In the genomic region with DNA sequence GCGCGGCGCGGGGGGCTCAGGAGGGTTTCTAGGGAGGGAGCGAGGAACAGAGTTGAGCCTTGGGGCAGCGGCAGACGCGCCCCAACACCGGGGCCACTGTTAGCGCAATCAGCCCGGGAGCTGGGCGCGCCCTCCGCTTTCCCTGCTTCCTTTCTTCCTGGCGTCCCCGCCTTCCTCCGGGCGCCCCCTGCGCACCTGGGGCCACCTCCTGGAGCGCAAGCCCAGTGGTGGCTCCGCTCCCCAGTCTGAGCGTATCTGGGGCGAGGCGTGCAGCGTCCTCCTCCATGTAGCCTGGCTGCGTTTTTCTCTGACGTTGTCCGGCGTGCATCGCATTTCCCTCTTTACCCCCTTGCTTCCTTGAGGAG, we compare ENCODE assay signal across 9 cellular contexts. TPM values are rescaled to one million over a fixed set of nuclear protein-coding genes. Genes with fewer than 3 reads are reported as not detected.
DNase-seq lines count a peak whose midpoint lies in the region; ATAC-seq, FAIRE-seq and TF ChIP-seq lines count a peak whose summit lies in the region.
"Had no signal": no experiment of that assay in that cellular context is flagged by ENCODE, and none has a peak within 500 bp of the region (broad histone marks: within the 10 kb centered on the region; RNA-seq: fewer than 3 reads in every experiment).

No MANE protein-coding gene starts in this region.

- in situ Hi-C loops in IMR-90 (cut with MboI; ENCODE audit: low sequenced_read_pairs), result no loop called here
- in situ Hi-C loops in astrocyte of the cerebellum (cut with HindIII; ENCODE audit: low sequenced_read_pairs), result no loop called here

- H3K36me3 Mint-ChIP-seq in CD4-positive, alpha-beta memory T cell, result no peaks in the 10 kb centered on the region

- H3K27ac ChIP-seq in CD4-positive, alpha-beta memory T cell (ENCODE audit: low read depth, low read length), result no peak overlapping the region
- H3K27ac ChIP-seq in IMR-90 (ENCODE audit: insufficient read depth, low read length) (no peak overlapping the region), mesodermal cell (ENCODE audit: low read depth, low read length, severe bottlenecking) (no peak overlapping the region)

- CTCF ChIA-PET in CD4-positive, alpha-beta memory T cell (lab: Charles Lee; ENCODE audit: partially characterized antibody), result no interaction called here
- CTCF ChIA-PET in IMR-90 (lab: Yijun Ruan, JAX), result no interaction called here

- H2AK5ac ChIP-seq in IMR-90 (ENCODE audit: low read depth, low read length), result no peak overlapping the region

- H3K27ac Mint-ChIP-seq in CD4-positive, alpha-beta memory T cell, result no peak overlapping the region

- peaks cover 8% of the 10 kb centered on the region for H3K4me1 ChIP-seq in CD4-positive, alpha-beta memory T cell (ENCODE audit: insufficient read depth, low read length)
- H3K4me1 ChIP-seq in IMR-90 (ENCODE audit: control insufficient read depth, insufficient read depth, low read length) (no peaks in the 10 kb centered on the region; the same call in 1 of the 2 replicates), mesodermal cell (ENCODE audit: control insufficient read depth, insufficient read depth, low read length, poor library complexity, severe bottlenecking) (peaks cover 5% of the 10 kb centered on the region)

- ATAC-seq in IMR-90 (ENCODE audit: low read depth) (peak; percentile 63), GM19455 (IDR thresholded peaks at IDR 0.05; ENCODE audit: unreplicated experiment) (no peak), GM19452 (IDR thresholded peaks at IDR 0.05; ENCODE audit: unreplicated experiment) (no peak)

- H4K91ac ChIP-seq in IMR-90 (ENCODE audit: insufficient read depth, low read depth, low read length), result no peak overlapping the region

- DNase-seq in CD4-positive, alpha-beta memory T cell, result no peak
- DNase-seq in IMR-90 (no peak), astrocyte of the cerebellum (ENCODE audit: low read depth) (no peak), H54 (ENCODE audit: insufficient read length, low spot score) (no peak)
- no peak for DNase-seq in activated effector memory CD4-positive, alpha-beta T cell treated with anti-CD3 and anti-CD28 coated beads, Interleukin-2, amount 50 U/mL, for 16 hours

- H2BK15ac ChIP-seq in IMR-90 (ENCODE audit: low read depth, low read length), result no peak overlapping the region

- H2BK5ac ChIP-seq in IMR-90 (ENCODE audit: low read depth, low read length, poor library complexity, severe bottlenecking), result no peak overlapping the region

- peak overlapping the region in 6 of 8 donors; percentile 1 to 65 (median 56) for H3K4me3 Mint-ChIP-seq in CD4-positive, alpha-beta memory T cell

- no peak overlapping the region for H3K9ac ChIP-seq in IMR-90 (ENCODE audit: low read depth, low read length)

- peaks cover 14 to 30% of the 10 kb centered on the region in 2 donors for H3K27me3 Mint-ChIP-seq in CD4-positive, alpha-beta memory T cell

- no peaks in the 10 kb centered on the region for H3K9me3 Mint-ChIP-seq in CD4-positive, alpha-beta memory T cell

- 2% methylated on average over 9 of the region's 30 CpGs; no CpG with 5 or more reads in 1 of the 2 experiments for WGBS in IMR-90 (ENCODE audit: extremely low coverage in 2 of 2, insufficient read length in 1 of 2), 2 experiments
- 3% methylated on average over 19 to 23 of the region's 30 CpGs for WGBS in mesodermal cell (ENCODE audit: insufficient coverage in 2 of 2), 2 experiments

- no peak overlapping the region for H3K4ac ChIP-seq in IMR-90 (ENCODE audit: low read depth, low read length)

- H2BK120ac ChIP-seq in IMR-90 (ENCODE audit: low read depth, low read length), result no peak overlapping the region

- no peak for FAIRE-seq in H54 (lab: Jason Lieb, UNC)
- FAIRE-seq: islet of Langerhans had no signal

- H2BK20ac ChIP-seq in IMR-90 (ENCODE audit: low read depth, low read length), result no peak overlapping the region

- POLR2A ChIA-PET in CD4-positive, alpha-beta memory T cell (lab: Charles Lee; ENCODE audit: partially characterized antibody), result interaction anchor here (1.4 kb wide), 1 partner anchor 12 kb away, joined by 6 read pairs; no protein-coding TSS in a partner anchor
- POLR2A ChIA-PET in IMR-90 (lab: Charles Lee; ENCODE audit: unreplicated experiment), result no interaction called here

- intact Hi-C loops in CD4-positive, alpha-beta memory T cell (cut with micrococcal nuclease), result no loop called here
- intact Hi-C loops in IMR-90 (cut with micrococcal nuclease), result no loop called here

- H3K27me3 ChIP-seq in CD4-positive, alpha-beta memory T cell (ENCODE audit: insufficient read depth, low read length), result no peaks in the 10 kb centered on the region
- peaks cover 26% of the 10 kb centered on the region for H3K27me3 ChIP-seq in IMR-90 (ENCODE audit: control insufficient read depth, insufficient read depth, low read length)

- no peaks in the 10 kb centered on the region for H3K9me3 ChIP-seq in CD4-positive, alpha-beta memory T cell (ENCODE audit: control insufficient read depth in 1 of 2, low read length in 2 of 2)
- H3K9me3 ChIP-seq in IMR-90 (ENCODE audit: control insufficient read depth, insufficient read depth, low read length) (no peaks in the 10 kb centered on the region), mesodermal cell (ENCODE audit: control insufficient read depth, low read length) (no peaks in the 10 kb centered on the region)

- H3K4me2 ChIP-seq in IMR-90 (ENCODE audit: low read depth, low read length), result peak overlapping the region; percentile 91

- H3K9me1 ChIP-seq in IMR-90 (ENCODE audit: insufficient read depth, low read length), result no peaks in the 10 kb centered on the region

- H3K23ac ChIP-seq in IMR-90 (ENCODE audit: low read depth, low read length), result no peak overlapping the region

- H4K5ac ChIP-seq in IMR-90 (ENCODE audit: low read depth, low read length), result no peak overlapping the region

- H4K20me1 ChIP-seq in IMR-90 (ENCODE audit: insufficient read depth, low read length), result no peaks in the 10 kb centered on the region; the same call in 1 of the 2 replicates

- BruUV-seq in IMR-90 (replicated peaks; lab: Mats Ljungman, UMichigan), result no TSS peak

- no peak overlapping the region for H3K18ac ChIP-seq in IMR-90 (ENCODE audit: low read depth, low read length)

- H4K8ac ChIP-seq in IMR-90 (ENCODE audit: low read depth in 2 of 2, low read length in 2 of 2), result no peak overlapping the region

- H3K4me3 ChIP-seq in CD4-positive, alpha-beta memory T cell (ENCODE audit: low read length in 2 of 2), result no peak overlapping the region
- peak overlapping the region; percentile 36 for H3K4me3 ChIP-seq in IMR-90 (ENCODE audit: insufficient read depth, low read depth, low read length)
- H3K4me3 ChIP-seq in astrocyte of the cerebellum (ENCODE audit: low read depth, low read length), result peak overlapping the region; percentile 39
- peak overlapping the region; percentile 28 for H3K4me3 ChIP-seq in mesodermal cell (ENCODE audit: extremely low read depth, insufficient read depth, low read length, poor library complexity, severe bottlenecking)

- TF ChIP-seq RAD21 in IMR-90 (IDR thresholded peaks at IDR 0.05; ENCODE audit: low read length), result no peak

- H2AFZ ChIP-seq in IMR-90 (replicated peaks; ENCODE audit: low read length, poor library complexity), result peak overlapping the region; percentile 84

- H2AK9ac ChIP-seq in IMR-90 (replicated peaks; ENCODE audit: low read depth, low read length, poor library complexity), result peak overlapping the region; percentile 37

- TF ChIP-seq POLR2A in IMR-90 (IDR thresholded peaks at IDR 0.05; ENCODE audit: low read depth, low read length) (no peak), H54 (IDR thresholded peaks at IDR 0.05; ENCODE audit: low read depth, low read length) (no peak)

- H3K14ac ChIP-seq in IMR-90 (replicated peaks; ENCODE audit: low read depth, low read length), result no peak overlapping the region

- no peaks in the 10 kb centered on the region for H3K36me3 ChIP-seq in CD4-positive, alpha-beta memory T cell (ENCODE audit: insufficient read depth, low read length)
- no peaks in the 10 kb centered on the region for H3K36me3 ChIP-seq in IMR-90 (ENCODE audit: control insufficient read depth, insufficient read depth, low read length)
- no peaks in the 10 kb centered on the region for H3K36me3 ChIP-seq in mesodermal cell (ENCODE audit: control insufficient read depth, insufficient read depth, low read length)

- no peaks in the 10 kb centered on the region for H3K79me1 ChIP-seq in IMR-90 (ENCODE audit: low read depth in 1 of 2, low read length in 2 of 2)

- TF ChIP-seq CTCF in IMR-90 (conservative IDR thresholded peaks at IDR 0.05; ENCODE audit: low read depth, low read length) (no peak), astrocyte of the cerebellum (IDR thresholded peaks at IDR 0.05; ENCODE audit: low read depth, low read length, missing control alignments) (no peak)

- dilution Hi-C loops in IMR-90 (cut with HindIII; ENCODE audit: low sequenced_read_pairs, unreplicated experiment), result no loop called here

- no peak overlapping the region for H3K56ac ChIP-seq in IMR-90 (ENCODE audit: extremely low read depth, insufficient read depth, low read length)

- H3K4me1 Mint-ChIP-seq in CD4-positive, alpha-beta memory T cell, result peaks cover 4 to 15% (median 8%) of the 10 kb centered on the region in 4 donors

TF ChIP-seq in IMR-90, 13 proteins besides CTCF, POLR2A, EP300 and RAD21 (continues in another document):
- TF ChIP-seq RFX5 (IDR thresholded peaks at IDR 0.05; ENCODE audit: low read depth, low read length) (no peak), RCOR1 (IDR thresholded peaks at IDR 0.05; ENCODE audit: insufficient replicate concordance, low read length) (no peak)

RNA-seq across cellular contexts. Expression of gene PROC, which starts 5.2 kb away (rescaled TPM):
- total RNA-seq in CD4-positive, alpha-beta memory T cell, result not detected
- not detected for polyA plus RNA-seq in CD4-positive, alpha-beta memory T cell
- 0.28 TPM in 1 of 2 replicates, not detected in the other for total RNA-seq in IMR-90 (2012; rRNA removed)
- 0.07 TPM in 1 of 2 replicates, not detected in the other for polyA plus RNA-seq in IMR-90 (2012; rRNA removed)
- polyA plus RNA-seq in IMR-90 (2012; cell fraction: cytosol; rRNA removed), result 0.10 TPM in 1 of 2 replicates, not detected in the other
- 0.05 and 0.22 TPM in 2 replicates for polyA plus RNA-seq in IMR-90 (2012; cell fraction: nucleus; rRNA removed; ENCODE audit: low replicate concordance)
- not detected for polyA plus RNA-seq in mesodermal cell (2013, experiment 1 of 2)
- polyA plus RNA-seq in mesodermal cell (2013, experiment 2 of 2), result not detected

RNA-seq across cellular contexts. Expression of gene MAP3K2, which starts 35.7 kb away (rescaled TPM):
- 10 to 100 TPM; 85.6 to 87.2 TPM for total RNA-seq in CD4-positive, alpha-beta memory T cell
- polyA plus RNA-seq in CD4-positive, alpha-beta memory T cell, result 10 to 100 TPM; 42.5 to 63.4 TPM
- 30.8 and 31.9 TPM in 2 replicates for total RNA-seq in IMR-90 (2012; rRNA removed)
- 6.2 and 6.5 TPM in 2 replicates for polyA plus RNA-seq in IMR-90 (2012; rRNA removed)
- 2.0 and 2.1 TPM in 2 replicates for polyA plus RNA-seq in IMR-90 (2012; cell fraction: cytosol; rRNA removed)
- 3.2 and 7.7 TPM in 2 replicates for polyA plus RNA-seq in IMR-90 (2012; cell fraction: nucleus; rRNA removed; ENCODE audit: low replicate concordance)
- polyA plus RNA-seq in mesodermal cell (2013, experiment 1 of 2), result 14.7 TPM
- 14.7 TPM for polyA plus RNA-seq in mesodermal cell (2013, experiment 2 of 2)

Comparison
In these comparisons a context has a peak if more than half of its experiments do, and no peak if none do; other contexts are left out.
1. H3K4me3 ChIP-seq: peak in IMR-90 (single experiment), astrocyte of the cerebellum (single experiment) and mesodermal cell (single experiment); none in CD4-positive, alpha-beta memory T cell (0 of 2).